Comparison of ENCODE assay signal across 9 cellular contexts in genomic region chr19:55087542-55087935, GRCh38. TPM values are rescaled to one million over a fixed set of nuclear protein-coding genes. Genes with fewer than 3 reads are reported as not detected.
DNase-seq lines count a peak whose midpoint lies in the region; ATAC-seq and TF ChIP-seq lines count a peak whose summit lies in the region.
"Had no signal": no experiment of that assay in that cellular context is flagged by ENCODE, and none has a peak within 500 bp of the region (broad histone marks: within the 10 kb centered on the region; RNA-seq: fewer than 3 reads in every experiment).

No MANE protein-coding gene starts in this region.

- H3K36me3 Mint-ChIP-seq in activated CD8-positive, alpha-beta T cell treated with anti-CD3 and anti-CD28 coated beads for 36 hours (ENCODE audit: low read depth) = peaks cover 18% of the 10 kb centered on the region
- peaks cover 27% of the 10 kb centered on the region for H3K36me3 Mint-ChIP-seq in activated CD8-positive, alpha-beta T cell treated with anti-CD3 and anti-CD28 coated beads, Interleukin-2, amount 10 ng/mL, durations not matched to agents 7 days and 5 days (ENCODE audit: low read depth)

- peaks cover 17% of the 10 kb centered on the region for H3K4me1 Mint-ChIP-seq in activated CD8-positive, alpha-beta T cell treated with anti-CD3 and anti-CD28 coated beads for 36 hours (ENCODE audit: low read depth)
- H3K4me1 Mint-ChIP-seq in activated CD8-positive, alpha-beta T cell treated with anti-CD3 and anti-CD28 coated beads, Interleukin-2, amount 10 ng/mL, durations not matched to agents 7 days and 5 days (ENCODE audit: low read depth) = peaks cover 27% of the 10 kb centered on the region

- no peak overlapping the region for H3K27ac ChIP-seq in lower lobe of right lung
- H3K27ac ChIP-seq in transverse colon = peak overlapping the region in 3 of 4 donors; percentile 24 to 35 (median 31)
- H3K27ac ChIP-seq: adrenal gland had no signal

- H3K9me3 ChIP-seq in lower lobe of right lung (no peaks in the 10 kb centered on the region), transverse colon (no peaks in the 10 kb centered on the region)
- H3K9me3 ChIP-seq: adrenal gland had no signal

- DNase-seq in activated CD8-positive, alpha-beta T cell treated with anti-CD3 and anti-CD28 coated beads for 36 hours = no peak
- DNase-seq in activated CD8-positive, alpha-beta T cell treated with anti-CD3 and anti-CD28 coated beads, Interleukin-2, amount 10 ng/mL, durations not matched to agents 7 days and 5 days = no peak
- DNase-seq in dermis blood vessel endothelial cell (peak; percentile 54), lower lobe of right lung (no peak), transverse colon (no peak), HuH-7 (ENCODE audit: low spot score) (no peak), NCI-H1930 (lab: John Stamatoyannopoulos, UW) (no peak)

- in situ Hi-C loops in transverse colon (cut with MboI; ENCODE audit: low pct_ligation_motif_present in 1 of 4, low pct_unique_long_range_greater_than_20kb in 1 of 4, low sequenced_read_pairs in 3 of 4) = no loop called here

- no peak for ATAC-seq in activated CD8-positive, alpha-beta T cell treated with anti-CD3 and anti-CD28 coated beads for 36 hours
- ATAC-seq in activated CD8-positive, alpha-beta T cell treated with anti-CD3 and anti-CD28 coated beads, Interleukin-2, amount 10 ng/mL, durations not matched to agents 7 days and 5 days = no peak
- ATAC-seq in lower lobe of right lung (peak; percentile 2), GM19328 (IDR thresholded peaks at IDR 0.05; ENCODE audit: unreplicated experiment) (no peak)

- peak overlapping the region; percentile 4 for H3K4me3 Mint-ChIP-seq in activated CD8-positive, alpha-beta T cell treated with anti-CD3 and anti-CD28 coated beads for 36 hours
- no peak overlapping the region for H3K4me3 Mint-ChIP-seq in activated CD8-positive, alpha-beta T cell treated with anti-CD3 and anti-CD28 coated beads, Interleukin-2, amount 10 ng/mL, durations not matched to agents 7 days and 5 days

- H3K27me3 Mint-ChIP-seq in activated CD8-positive, alpha-beta T cell treated with anti-CD3 and anti-CD28 coated beads for 36 hours = peaks cover 46% of the 10 kb centered on the region
- H3K27me3 Mint-ChIP-seq in activated CD8-positive, alpha-beta T cell treated with anti-CD3 and anti-CD28 coated beads, Interleukin-2, amount 10 ng/mL, durations not matched to agents 7 days and 5 days (ENCODE audit: low read depth) = peaks cover 43% of the 10 kb centered on the region

- CTCF ChIA-PET in activated CD8-positive, alpha-beta T cell treated with anti-CD3 and anti-CD28 coated beads for 36 hours (lab: Charles Lee) = interaction anchor here (0.7 to 3.6 kb wide), 14 partner anchors 8 to 426 kb away, joined by 3 to 19 read pairs (median 4); partner anchors contain the start of genes DNAAF3 and RDH13
- CTCF ChIA-PET in activated CD8-positive, alpha-beta T cell treated with anti-CD3 and anti-CD28 coated beads, Interleukin-2, amount 10 ng/mL, durations not matched to agents 7 days and 5 days (lab: Charles Lee) = interaction anchor here (0.8 to 2.2 kb wide), 10 partner anchors 7 to 380 kb away, joined by 4 to 10 read pairs (median 6); partner anchors contain the start of gene KMT5C

- TF ChIP-seq POLR2A in transverse colon (IDR thresholded peaks at IDR 0.05) = no peak

- H3K4me1 ChIP-seq in lower lobe of right lung (peaks cover 25% of the 10 kb centered on the region), transverse colon (peaks cover 10 to 28% (median 25%) of the 10 kb centered on the region in 4 donors)

- no peaks in the 10 kb centered on the region for H3K9me3 Mint-ChIP-seq in activated CD8-positive, alpha-beta T cell treated with anti-CD3 and anti-CD28 coated beads for 36 hours
- H3K9me3 Mint-ChIP-seq in activated CD8-positive, alpha-beta T cell treated with anti-CD3 and anti-CD28 coated beads, Interleukin-2, amount 10 ng/mL, durations not matched to agents 7 days and 5 days (ENCODE audit: insufficient read depth) = no peaks in the 10 kb centered on the region

- POLR2A ChIA-PET in activated CD8-positive, alpha-beta T cell treated with anti-CD3 and anti-CD28 coated beads for 36 hours (lab: Charles Lee) = interaction anchor here (1.4 kb wide), 1 partner anchor 29 kb away, joined by 4 read pairs; the partner anchor contains the start of gene PPP1R12C
- POLR2A ChIA-PET in activated CD8-positive, alpha-beta T cell treated with anti-CD3 and anti-CD28 coated beads, Interleukin-2, amount 10 ng/mL, durations not matched to agents 7 days and 5 days (lab: Charles Lee) = no interaction called here

- H3K27ac Mint-ChIP-seq in activated CD8-positive, alpha-beta T cell treated with anti-CD3 and anti-CD28 coated beads for 36 hours = no peak overlapping the region
- H3K27ac Mint-ChIP-seq in activated CD8-positive, alpha-beta T cell treated with anti-CD3 and anti-CD28 coated beads, Interleukin-2, amount 10 ng/mL, durations not matched to agents 7 days and 5 days = no peak overlapping the region

- peak overlapping the region; percentile 51 for H3K4me3 ChIP-seq in lower lobe of right lung
- peak overlapping the region in 3 of 4 donors; percentile 21 to 47 (median 36) for H3K4me3 ChIP-seq in transverse colon

- intact Hi-C loops in activated CD8-positive, alpha-beta T cell treated with anti-CD3 and anti-CD28 coated beads for 36 hours (cut with micrococcal nuclease) = no loop called here
- intact Hi-C loops in lower lobe of right lung (cut with DNase I) (no loop called here), transverse colon (cut with DNase I; ENCODE audit: low total_unique reads) (no loop called here)

- TF ChIP-seq EP300 in transverse colon (IDR thresholded peaks at IDR 0.05; ENCODE audit: low read depth) = no peak

- TF ChIP-seq CTCF in activated CD8-positive, alpha-beta T cell treated with anti-CD3 and anti-CD28 coated beads for 36 hours (IDR thresholded peaks at IDR 0.05) = no peak
- TF ChIP-seq CTCF in lower lobe of right lung (IDR thresholded peaks at IDR 0.05) = no peak
- TF ChIP-seq CTCF in transverse colon (IDR thresholded peaks at IDR 0.05) = no peak

- H3K36me3 ChIP-seq in lower lobe of right lung (peaks cover 23% of the 10 kb centered on the region), transverse colon (peaks cover 0 to 12% (median 6%) of the 10 kb centered on the region in 4 donors)

- WGBS in transverse colon (ENCODE audit: low coverage in 1 of 2), 2 donors = 51 to 63% methylated on average over 9 to 18 of the region's 18 CpGs

- H3K27me3 ChIP-seq in lower lobe of right lung (ENCODE audit: low read depth) = peaks cover 35% of the 10 kb centered on the region
- peaks cover 43% of the 10 kb centered on the region for H3K27me3 ChIP-seq in transverse colon

RNA-seq across cellular contexts. Expression of gene EPS8L1, which starts 11.9 kb away (rescaled TPM):
- 1 to 10 TPM; 2.8 to 3.2 TPM for total RNA-seq in activated CD8-positive, alpha-beta T cell treated with anti-CD3 and anti-CD28 coated beads for 36 hours
- 1 to 10 TPM; 4.9 to 8.6 TPM for total RNA-seq in activated CD8-positive, alpha-beta T cell treated with anti-CD3 and anti-CD28 coated beads, Interleukin-2, amount 10 ng/mL, durations not matched to agents 7 days and 5 days
- total RNA-seq in dermis blood vessel endothelial cell (12.6 and 15.6 TPM in 2 replicates), lower lobe of right lung (28.1 TPM), transverse colon (100 to 1,000 TPM in 1 of 4 donors, 10 to 100 TPM in 3; 28.7 to 115 (median 49.1) TPM)

RNA-seq across cellular contexts. Expression of gene RDH13, which starts 24.6 kb away (rescaled TPM):
- 10 to 100 TPM; 17.3 to 18.2 TPM for total RNA-seq in activated CD8-positive, alpha-beta T cell treated with anti-CD3 and anti-CD28 coated beads for 36 hours
- total RNA-seq in activated CD8-positive, alpha-beta T cell treated with anti-CD3 and anti-CD28 coated beads, Interleukin-2, amount 10 ng/mL, durations not matched to agents 7 days and 5 days = 10 to 100 TPM; 30.9 to 33.1 TPM
- total RNA-seq in dermis blood vessel endothelial cell (18.4 and 20.8 TPM in 2 replicates), lower lobe of right lung (26.0 TPM), transverse colon (100 to 1,000 TPM in 1 of 4 donors, 10 to 100 TPM in 3; 28.4 to 125 (median 61.7) TPM)

RNA-seq across cellular contexts. Expression of gene PPP1R12C, which starts 29.9 kb away (rescaled TPM):
- total RNA-seq in activated CD8-positive, alpha-beta T cell treated with anti-CD3 and anti-CD28 coated beads for 36 hours = 10 to 100 TPM; 55.4 to 55.8 TPM
- 100 to 1,000 TPM; 137 to 142 TPM for total RNA-seq in activated CD8-positive, alpha-beta T cell treated with anti-CD3 and anti-CD28 coated beads, Interleukin-2, amount 10 ng/mL, durations not matched to agents 7 days and 5 days
- total RNA-seq in dermis blood vessel endothelial cell (37.4 and 40.3 TPM in 2 replicates), lower lobe of right lung (103 TPM), transverse colon (100 to 1,000 TPM; 101 to 350 (median 154) TPM)

RNA-seq across cellular contexts. Expression of gene GP6, which starts 49.5 kb away (rescaled TPM):
- under 1 TPM; 0.14 to 0.27 TPM for total RNA-seq in activated CD8-positive, alpha-beta T cell treated with anti-CD3 and anti-CD28 coated beads for 36 hours
- total RNA-seq in activated CD8-positive, alpha-beta T cell treated with anti-CD3 and anti-CD28 coated beads, Interleukin-2, amount 10 ng/mL, durations not matched to agents 7 days and 5 days = under 1 TPM; 0.39 to 0.58 TPM
- total RNA-seq in dermis blood vessel endothelial cell (not detected in 2 replicates), lower lobe of right lung (0.95 TPM), transverse colon (under 1 TPM in 2 of 4 donors, not detected in 2; 0.68 to 1.00 TPM)

Comparison
In these comparisons a context has a peak if more than half of its experiments do, and no peak if none do; other contexts are left out.
1. ATAC-seq: peak in lower lobe of right lung (2 of 2); none in activated CD8-positive, alpha-beta T cell treated with anti-CD3 and anti-CD28 coated beads for 36 hours (single experiment), activated CD8-positive, alpha-beta T cell treated with anti-CD3 and anti-CD28 coated beads, Interleukin-2, amount 10 ng/mL, durations not matched to agents 7 days and 5 days (single experiment) and GM19328 (single experiment).